In the genomic region with DNA sequence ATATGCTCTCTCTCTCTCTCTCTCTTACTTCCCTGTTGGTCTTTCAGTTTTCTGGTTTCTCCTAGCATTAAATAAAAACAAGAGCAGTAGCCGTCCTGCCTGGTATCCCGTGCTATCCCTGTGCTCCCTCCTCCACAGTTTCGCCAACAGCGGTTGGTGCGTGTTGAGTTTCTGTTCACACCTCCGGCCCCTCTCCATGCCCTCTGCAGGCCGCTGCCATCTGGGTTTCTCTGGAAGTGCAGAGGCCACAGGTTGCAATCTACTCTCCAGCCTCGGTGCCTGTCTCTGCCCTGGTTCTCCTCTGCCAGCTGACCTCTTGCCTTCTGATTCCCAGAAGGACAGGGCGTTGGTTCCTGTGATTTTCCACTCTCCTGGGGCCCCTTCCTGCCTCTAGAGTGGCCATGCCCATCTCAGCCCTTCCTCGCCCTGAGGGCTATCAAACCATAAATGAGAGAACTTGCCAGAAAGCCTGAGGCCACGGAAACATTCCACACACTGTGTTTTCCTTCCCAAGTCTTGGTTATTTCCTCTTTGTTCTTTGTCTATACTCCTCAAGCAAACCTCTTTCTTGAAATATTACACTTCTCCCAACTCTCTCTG, we compare ENCODE assay signal across 20 cellular contexts.
A peak's percentile ranks its signal among the peaks of the same experiment; 100 is the strongest.
DNase-seq lines count a peak whose midpoint lies in the region; ATAC-seq, FAIRE-seq and TF ChIP-seq lines count a peak whose summit lies in the region.
"Had no signal": no experiment of that assay in that cellular context is flagged by ENCODE, and none has a peak within 500 bp of the region (broad histone marks: within the 10 kb centered on the region; RNA-seq: fewer than 3 reads in every experiment).

No MANE protein-coding gene starts in this region.

- no peak overlapping the region for H2AK5ac ChIP-seq in IMR-90 (ENCODE audit: low read depth, low read length)

- no peaks in the 10 kb centered on the region for H3K9me1 ChIP-seq in IMR-90 (ENCODE audit: insufficient read depth, low read length)

- CTCF ChIA-PET in IMR-90 (lab: Yijun Ruan, JAX): no interaction called here

- H3K36me3 ChIP-seq in BLaER1 treated with 17β-estradiol and CSF1 and Interleukin-3, amounts not matched to agents 10 nM and 100 nM: no peaks in the 10 kb centered on the region
- H3K36me3 ChIP-seq in IMR-90 (ENCODE audit: control insufficient read depth, insufficient read depth, low read length): no peaks in the 10 kb centered on the region
- no peaks in the 10 kb centered on the region for H3K36me3 ChIP-seq in bronchial epithelial cell (ENCODE audit: control insufficient read depth, insufficient read depth, low read length)
- H3K36me3 ChIP-seq in small intestine (ENCODE audit: control insufficient read depth in 2 of 2, insufficient read depth in 2 of 2, low read length in 2 of 2): no peaks in the 10 kb centered on the region
- H3K36me3 ChIP-seq: right lobe of liver, vagina had no signal

- peaks cover 48 to 73% (median 64%) of the 10 kb centered on the region in 10 experiments for H3K4me1 ChIP-seq in BLaER1 treated with 17β-estradiol and CSF1 and Interleukin-3, amounts not matched to agents 10 nM and 100 nM
- H3K4me1 ChIP-seq in IMR-90 (ENCODE audit: control insufficient read depth, insufficient read depth, low read length): no peaks in the 10 kb centered on the region
- H3K4me1 ChIP-seq in small intestine (ENCODE audit: control insufficient read depth in 2 of 2, insufficient read depth in 1 of 2, low read depth in 1 of 2, low read length in 1 of 2): no peaks in the 10 kb centered on the region
- H3K4me1 ChIP-seq: right lobe of liver had no signal

- no peak overlapping the region for H3K18ac ChIP-seq in IMR-90 (ENCODE audit: low read depth, low read length)

- H2BK120ac ChIP-seq in IMR-90 (ENCODE audit: low read depth, low read length): no peak overlapping the region

- no peak overlapping the region for H3K14ac ChIP-seq in IMR-90 (replicated peaks; ENCODE audit: low read depth, low read length)

- TF ChIP-seq CTCF in IMR-90 (conservative IDR thresholded peaks at IDR 0.05; ENCODE audit: low read depth, low read length): no peak
- TF ChIP-seq CTCF in bronchial epithelial cell (IDR thresholded peaks at IDR 0.05; ENCODE audit: insufficient read depth, low read length, severe bottlenecking): no peak

- TF ChIP-seq POLR2A in IMR-90 (IDR thresholded peaks at IDR 0.05; ENCODE audit: low read depth, low read length): no peak

- ATAC-seq in IMR-90 (ENCODE audit: low read depth) (no peak), GM19351 (IDR thresholded peaks at IDR 0.05; ENCODE audit: unreplicated experiment) (no peak)
- ATAC-seq: right lobe of liver had no signal

- in situ Hi-C loops in IMR-90 (cut with MboI; ENCODE audit: low sequenced_read_pairs): no loop called here

- FAIRE-seq in bronchial epithelial cell (lab: Jason Lieb, UNC) (peak; percentile 40), small intestine (lab: Jason Lieb, UNC) (no peak)
- FAIRE-seq: TTC549 had no signal

- no peaks in the 10 kb centered on the region for H3K27me3 ChIP-seq in BLaER1 treated with 17β-estradiol and CSF1 and Interleukin-3, amounts not matched to agents 10 nM and 100 nM
- H3K27me3 ChIP-seq in IMR-90 (ENCODE audit: control insufficient read depth, insufficient read depth, low read length): no peaks in the 10 kb centered on the region
- H3K27me3 ChIP-seq in bronchial epithelial cell (ENCODE audit: control insufficient read depth, insufficient read depth, low read length): no peaks in the 10 kb centered on the region
- H3K27me3 ChIP-seq in small intestine (ENCODE audit: control insufficient read depth in 2 of 2, insufficient read depth in 2 of 2, low read length in 2 of 2): no peaks in the 10 kb centered on the region
- H3K27me3 ChIP-seq: right lobe of liver, vagina had no signal

- no peak overlapping the region for H2AK9ac ChIP-seq in IMR-90 (replicated peaks; ENCODE audit: low read depth, low read length, poor library complexity)

- TF ChIP-seq RAD21 in IMR-90 (IDR thresholded peaks at IDR 0.05; ENCODE audit: low read length): no peak

- H4K5ac ChIP-seq in IMR-90 (ENCODE audit: low read depth, low read length): no peak overlapping the region

- dilution Hi-C loops in IMR-90 (cut with HindIII; ENCODE audit: low sequenced_read_pairs, unreplicated experiment): no loop called here

- WGBS in IMR-90 (ENCODE audit: extremely low coverage in 2 of 2, insufficient read length in 1 of 2), 2 experiments: 29% methylated on average over 2 of the region's 11 CpGs; no CpG with 5 or more reads in 1 of the 2 experiments
- 72 to 78% (median 78%) methylated on average over 11 of the region's 11 CpGs for WGBS in small intestine, 3 donors

- intact Hi-C loops in IMR-90 (cut with micrococcal nuclease): no loop called here

- H3K56ac ChIP-seq in IMR-90 (ENCODE audit: extremely low read depth, insufficient read depth, low read length): no peak overlapping the region

- BruUV-seq in IMR-90 (replicated peaks; lab: Mats Ljungman, UMichigan): no TSS peak

- POLR2A ChIA-PET in IMR-90 (lab: Charles Lee; ENCODE audit: unreplicated experiment): no interaction called here

- peak overlapping the region in 1 of 10 experiments; percentile 24; a peak in 2 of 20 replicates for H3K4me3 ChIP-seq in BLaER1 treated with 17β-estradiol and CSF1 and Interleukin-3, amounts not matched to agents 10 nM and 100 nM
- H3K4me3 ChIP-seq in IMR-90 (ENCODE audit: insufficient read depth, low read depth, low read length): no peak overlapping the region
- H3K4me3 ChIP-seq in bronchial epithelial cell (ENCODE audit: low read depth, low read length): no peak overlapping the region
- no peak overlapping the region for H3K4me3 ChIP-seq in small intestine (ENCODE audit: low read depth in 1 of 2, low read length in 2 of 2)
- H3K4me3 ChIP-seq: lung, right lobe of liver, vagina had no signal

- H3K27ac ChIP-seq in BLaER1 treated with 17β-estradiol and CSF1 and Interleukin-3, amounts not matched to agents 10 nM and 100 nM: peak overlapping the region in 10 of 11 experiments; percentile 53 to 79 (median 64); a peak in 20 of 22 replicates
- H3K27ac ChIP-seq in IMR-90 (ENCODE audit: insufficient read depth, low read length) (no peak overlapping the region), small intestine (ENCODE audit: low read depth in 1 of 2, low read length in 1 of 2) (no peak overlapping the region)
- H3K27ac ChIP-seq: right lobe of liver, vagina had no signal

- H3K4ac ChIP-seq in IMR-90 (ENCODE audit: low read depth, low read length): no peak overlapping the region

- H3K9me3 ChIP-seq in BLaER1 treated with 17β-estradiol and CSF1 and Interleukin-3, amounts not matched to agents 10 nM and 100 nM (replicated peaks in 1 of 11): peaks cover 0 to 37% (median 27%) of the 10 kb centered on the region in 11 experiments; a peak in 15 of 22 replicates
- H3K9me3 ChIP-seq in IMR-90 (ENCODE audit: control insufficient read depth, insufficient read depth, low read length) (peaks cover 7% of the 10 kb centered on the region), small intestine (ENCODE audit: control insufficient read depth, low read depth) (no peaks in the 10 kb centered on the region)
- H3K9me3 ChIP-seq: right lobe of liver, vagina had no signal

- H3K23ac ChIP-seq in IMR-90 (ENCODE audit: low read depth, low read length): no peak overlapping the region

- peak overlapping the region in 8 of 11 experiments; percentile 16 to 66 (median 42); a peak in 12 of 22 replicates for H3K9ac ChIP-seq in BLaER1 treated with 17β-estradiol and CSF1 and Interleukin-3, amounts not matched to agents 10 nM and 100 nM
- no peak overlapping the region for H3K9ac ChIP-seq in IMR-90 (ENCODE audit: low read depth, low read length)

- H2AFZ ChIP-seq in IMR-90 (replicated peaks; ENCODE audit: low read length, poor library complexity): peak overlapping the region; percentile 5

- no peak overlapping the region for H2BK20ac ChIP-seq in IMR-90 (ENCODE audit: low read depth, low read length)

- no peak overlapping the region for H4K8ac ChIP-seq in IMR-90 (ENCODE audit: low read depth in 2 of 2, low read length in 2 of 2)

- H3K79me1 ChIP-seq in IMR-90 (ENCODE audit: low read depth in 1 of 2, low read length in 2 of 2): no peaks in the 10 kb centered on the region

- no peaks in the 10 kb centered on the region for H4K20me1 ChIP-seq in BLaER1 treated with 17β-estradiol and CSF1 and Interleukin-3, amounts not matched to agents 10 nM and 100 nM
- H4K20me1 ChIP-seq in IMR-90 (ENCODE audit: insufficient read depth, low read length): no peaks in the 10 kb centered on the region

- DNase-seq in IMR-90: no peak
- no peak for DNase-seq in bronchial epithelial cell (ENCODE audit: low read depth)
- peak; percentile 53 for DNase-seq in myocyte (ENCODE audit: low read depth)
- DNase-seq in stimulated activated CD4-positive, alpha-beta T cell treated with anti-CD3 and anti-CD28 coated beads, Interleukin-4, amount 100 ng/mL, for 24 hours: no peak
- no peak for DNase-seq in small intestine
- no peak for DNase-seq in NCI-H524 treated with DMSO at 0.1 percent for 48 hours (lab: John Stamatoyannopoulos, UW)
- DNase-seq: activated naive CD8-positive, alpha-beta T cell treated with anti-CD3 and anti-CD28 coated beads, Interleukin-2, amount 10 ng/mL, durations not matched to agents 7 days and 5 days; DMS79 treated with DMSO at 0.1 percent for 48 hours; H9; Kasumi-1; NCI-H1092 treated with DMSO at 0.1 percent for 48 hours; NCI-H2081; NCI-H510A; right lobe of liver; SHP77 treated with DMSO at 0.1 percent for 48 hours had no signal

- peak overlapping the region; percentile 64 to 85 (median 76) for H3K4me2 ChIP-seq in BLaER1 treated with 17β-estradiol and CSF1 and Interleukin-3, amounts not matched to agents 10 nM and 100 nM
- no peak overlapping the region for H3K4me2 ChIP-seq in IMR-90 (ENCODE audit: low read depth, low read length)

- no peak overlapping the region for H2BK5ac ChIP-seq in IMR-90 (ENCODE audit: low read depth, low read length, poor library complexity, severe bottlenecking)

- no peak overlapping the region for H2BK15ac ChIP-seq in IMR-90 (ENCODE audit: low read depth, low read length)

- H4K91ac ChIP-seq in IMR-90 (ENCODE audit: insufficient read depth, low read depth, low read length): no peak overlapping the region

TF ChIP-seq in IMR-90, 13 proteins besides CTCF, POLR2A, EP300 and RAD21 (continues in another document):
- no peak for TF ChIP-seq RCOR1 (IDR thresholded peaks at IDR 0.05; ENCODE audit: insufficient replicate concordance, low read length)
- TF ChIP-seq, protein P1, sequence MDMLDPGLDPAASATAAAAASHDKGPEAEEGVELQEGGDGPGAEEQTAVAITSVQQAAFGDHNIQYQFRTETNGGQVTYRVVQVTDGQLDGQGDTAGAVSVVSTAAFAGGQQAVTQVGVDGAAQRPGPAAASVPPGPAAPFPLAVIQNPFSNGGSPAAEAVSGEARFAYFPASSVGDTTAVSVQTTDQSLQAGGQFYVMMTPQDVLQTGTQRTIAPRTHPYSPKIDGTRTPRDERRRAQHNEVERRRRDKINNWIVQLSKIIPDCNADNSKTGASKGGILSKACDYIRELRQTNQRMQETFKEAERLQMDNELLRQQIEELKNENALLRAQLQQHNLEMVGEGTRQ (IDR thresholded peaks at IDR 0.05; ENCODE audit: low read depth, low read length): no peak
- no peak for TF ChIP-seq MXI1 (IDR thresholded peaks at IDR 0.05; ENCODE audit: borderline replicate concordance, low read depth, low read length)
- no peak for TF ChIP-seq SMC3 (IDR thresholded peaks at IDR 0.05; ENCODE audit: low read depth, low read length)
- no peak for TF ChIP-seq NFE2L2 (IDR thresholded peaks at IDR 0.05; ENCODE audit: low read depth, low read length)
- TF ChIP-seq CHD1 (IDR thresholded peaks at IDR 0.05; ENCODE audit: low read depth, low read length): no peak

Comparison
In these comparisons a context has a peak if more than half of its experiments do, and no peak if none do; other contexts are left out.
1. H3K27ac ChIP-seq: peak in BLaER1 treated with 17β-estradiol and CSF1 and Interleukin-3, amounts not matched to agents 10 nM and 100 nM (10 of 11); none in IMR-90 (single experiment) and small intestine (0 of 2).